In the genomic region with DNA sequence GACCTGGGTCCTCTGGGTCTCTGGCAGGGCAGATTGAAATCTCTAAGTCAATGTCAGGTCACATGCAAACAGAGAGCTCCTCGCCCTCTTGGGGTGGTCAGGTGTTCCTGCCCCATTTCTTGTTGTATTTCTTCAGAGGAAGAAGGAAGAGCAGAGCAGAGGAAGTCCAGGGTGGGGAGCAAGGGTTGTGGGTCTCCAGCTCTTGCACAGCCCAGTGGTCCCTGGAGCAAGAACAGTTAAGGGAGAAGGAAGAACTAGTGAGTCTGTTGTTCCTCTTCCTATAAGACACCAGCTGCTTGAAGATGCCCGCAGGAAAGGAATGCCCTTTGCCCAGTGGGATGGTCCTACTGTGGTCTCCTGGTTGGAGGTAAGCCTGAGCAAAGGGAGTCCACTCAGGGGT, we compare ENCODE assay signal across 21 cellular contexts. TPM values are rescaled to one million over a fixed set of nuclear protein-coding genes. Genes with fewer than 3 reads are reported as not detected.
"Had no signal": no experiment of that assay in that cellular context is flagged by ENCODE, and none has a peak within 500 bp of the region (broad histone marks: within the 10 kb centered on the region; RNA-seq: fewer than 3 reads in every experiment).

No MANE protein-coding gene starts in this region.

- H3K9me3 Mint-ChIP-seq: activated CD4-positive, alpha-beta memory T cell treated with anti-CD3 and anti-CD28 coated beads, Interleukin-2, amount 10 ng/mL, durations not matched to agents 7 days and 5 days; activated T-cell treated with anti-CD3 and anti-CD28 coated beads, Interleukin-2, amount 50 U/mL, for 4 hours; memory B cell; naive thymus-derived CD8-positive, alpha-beta T cell; stimulated activated memory B cell treated with anti-CD40 and anti-IgM and Interleukin-4, amounts not matched to agents 10 μg/mL and 1 μg/mL and 100 μg/mL, for 72 hours had no signal

- H3K36me3 Mint-ChIP-seq: memory B cell; naive thymus-derived CD8-positive, alpha-beta T cell; stimulated activated memory B cell treated with anti-CD40 and anti-IgM and Interleukin-4, amounts not matched to agents 10 μg/mL and 1 μg/mL and 100 μg/mL, for 72 hours had no signal

- H3K27ac Mint-ChIP-seq: activated CD4-positive, alpha-beta memory T cell treated with anti-CD3 and anti-CD28 coated beads, Interleukin-2, amount 10 ng/mL, durations not matched to agents 7 days and 5 days; memory B cell; naive thymus-derived CD8-positive, alpha-beta T cell; stimulated activated memory B cell treated with anti-CD40 and anti-IgM and Interleukin-4, amounts not matched to agents 10 μg/mL and 1 μg/mL and 100 μg/mL, for 72 hours; WTC11 had no signal

- FAIRE-seq: endometrium, TTC549, urothelium cell line had no signal

- H3K4me3 Mint-ChIP-seq: activated CD4-positive, alpha-beta memory T cell treated with anti-CD3 and anti-CD28 coated beads, Interleukin-2, amount 10 ng/mL, durations not matched to agents 7 days and 5 days; activated T-cell treated with anti-CD3 and anti-CD28 coated beads, Interleukin-2, amount 50 U/mL, for 4 hours; memory B cell; naive thymus-derived CD8-positive, alpha-beta T cell; stimulated activated memory B cell treated with anti-CD40 and anti-IgM and Interleukin-4, amounts not matched to agents 10 μg/mL and 1 μg/mL and 100 μg/mL, for 72 hours; WTC11 had no signal

- H3K4me1 Mint-ChIP-seq: stimulated activated memory B cell treated with anti-CD40 and anti-IgM and Interleukin-4, amounts not matched to agents 10 μg/mL and 1 μg/mL and 100 μg/mL, for 72 hours had no signal

- H3K27me3 Mint-ChIP-seq: activated CD4-positive, alpha-beta memory T cell treated with anti-CD3 and anti-CD28 coated beads, Interleukin-2, amount 10 ng/mL, durations not matched to agents 7 days and 5 days had no signal

- DNase-seq: activated CD4-positive, alpha-beta memory T cell treated with anti-CD3 and anti-CD28 coated beads, Interleukin-2, amount 10 ng/mL, durations not matched to agents 7 days and 5 days; activated CD4-positive, alpha-beta T cell treated with anti-CD3 and anti-CD28 coated beads for 4 hours; activated effector memory CD4-positive, alpha-beta T cell treated with Interleukin-2 at 50 U/mL for 16 hours; activated naive CD4-positive, alpha-beta T cell treated with anti-CD3 and anti-CD28 coated beads, Interleukin-2, amount 50 U/mL, for 16 hours; activated T-cell treated with anti-CD3 and anti-CD28 coated beads, Interleukin-2, amount 50 U/mL, for 4 hours; islet precursor cell; mucosa of descending colon; naive thymus-derived CD8-positive, alpha-beta T cell; nucleus accumbens; posterior cingulate gyrus; retina; thyroid gland had no signal

RNA-seq across cellular contexts. Expression of a gene that starts 26.3 kb away (rescaled TPM):
- polyA plus RNA-seq: cardiac muscle cell; esophagus; hepatocyte; naive thymus-derived CD8-positive, alpha-beta T cell had no signal
